ENCODE assay signal across 13 cellular contexts in the genomic region with DNA sequence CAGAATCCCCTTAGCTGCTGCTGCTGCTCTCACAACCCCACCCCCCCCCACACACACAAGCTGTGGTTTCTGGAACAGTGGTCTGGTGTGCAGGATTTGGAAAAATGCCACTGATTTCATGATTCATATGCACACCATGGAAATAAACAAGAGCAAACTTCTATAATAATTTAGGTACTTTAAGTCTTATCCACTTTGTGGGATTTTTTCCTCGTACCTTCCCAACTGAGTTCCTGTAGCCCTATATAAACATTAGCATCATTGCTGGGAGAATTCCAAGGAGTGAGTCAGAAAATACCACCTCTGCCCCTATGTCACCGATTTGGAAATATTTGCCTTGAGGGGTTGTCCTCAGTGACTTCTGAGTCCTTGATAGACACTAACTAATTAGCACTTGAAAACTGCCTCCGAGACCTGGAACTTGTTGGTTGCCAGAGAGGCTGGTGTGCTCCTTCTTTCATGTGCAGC.
DNase-seq lines count a peak whose midpoint lies in the region; ATAC-seq, FAIRE-seq and TF ChIP-seq lines count a peak whose summit lies in the region.
"Had no signal": no experiment of that assay in that cellular context is flagged by ENCODE, and none has a peak within 500 bp of the region (broad histone marks: within the 10 kb centered on the region; RNA-seq: fewer than 3 reads in every experiment).

No MANE protein-coding gene starts in this region.

- peak overlapping the region; percentile 51 for H3K4me3 Mint-ChIP-seq in astrocyte (ENCODE audit: unreplicated experiment)
- H3K4me3 Mint-ChIP-seq: activated CD4-positive, alpha-beta T cell treated with anti-CD3 and anti-CD28 coated beads, Interleukin-2, amount 10 ng/mL, durations not matched to agents 24 days and 14 days; IgD-negative memory B cell had no signal

- H3K9me3 Mint-ChIP-seq in astrocyte (ENCODE audit: unreplicated experiment), result no peaks in the 10 kb centered on the region
- H3K9me3 Mint-ChIP-seq: activated CD4-positive, alpha-beta T cell treated with anti-CD3 and anti-CD28 coated beads, Interleukin-2, amount 10 ng/mL, durations not matched to agents 24 days and 14 days; IgD-negative memory B cell had no signal

- no peaks in the 10 kb centered on the region for H3K27me3 Mint-ChIP-seq in astrocyte (ENCODE audit: low read depth, unreplicated experiment)

- H3K27me3 ChIP-seq in ACC112 (ENCODE audit: insufficient read depth, low read length) (no peaks in the 10 kb centered on the region), astrocyte (ENCODE audit: insufficient read depth, low read length) (no peaks in the 10 kb centered on the region)

- H3K4me1 ChIP-seq in ACC112 (ENCODE audit: control insufficient read depth, insufficient read depth, low read length, unreplicated experiment) (peaks cover 22% of the 10 kb centered on the region), astrocyte (ENCODE audit: insufficient read depth, low read length) (peaks cover 15% of the 10 kb centered on the region)

- TF ChIP-seq CTCF in astrocyte (IDR thresholded peaks at IDR 0.05; ENCODE audit: insufficient read depth, low read depth, low read length), result no peak

- H2AFZ ChIP-seq in ACC112 (ENCODE audit: low read length, unreplicated experiment) (no peak overlapping the region), astrocyte (ENCODE audit: low read depth, low read length) (no peak overlapping the region)

- no peaks in the 10 kb centered on the region for H3K36me3 Mint-ChIP-seq in astrocyte (ENCODE audit: low read depth, unreplicated experiment)
- H3K36me3 Mint-ChIP-seq: IgD-negative memory B cell had no signal

- no peak for FAIRE-seq in astrocyte (lab: Jason Lieb, UNC)
- FAIRE-seq in islet of Langerhans (lab: Jason Lieb, UNC), result peak; percentile 41
- FAIRE-seq: GM18507 had no signal

- H3K4me2 ChIP-seq in astrocyte (ENCODE audit: low read length), result peak overlapping the region; percentile 76

- H3K79me2 ChIP-seq in ACC112 (ENCODE audit: control insufficient read depth, insufficient read depth, low read length, unreplicated experiment) (no peaks in the 10 kb centered on the region), astrocyte (ENCODE audit: insufficient read depth, low read length) (no peaks in the 10 kb centered on the region)

- no peaks in the 10 kb centered on the region for H3K36me3 ChIP-seq in ACC112 (ENCODE audit: insufficient read depth, low read length)
- no peaks in the 10 kb centered on the region for H3K36me3 ChIP-seq in astrocyte (ENCODE audit: insufficient read depth, low read length)

- ATAC-seq in GM18517 (IDR thresholded peaks at IDR 0.05; ENCODE audit: unreplicated experiment), result no peak

- no peaks in the 10 kb centered on the region for H3K9me3 ChIP-seq in astrocyte (ENCODE audit: insufficient read depth, low read depth, low read length)

- H3K4me3 ChIP-seq in ACC112 (ENCODE audit: low read depth, low read length), result peak overlapping the region; percentile 5
- H3K4me3 ChIP-seq in astrocyte (ENCODE audit: insufficient read depth, low read depth, low read length), result no peak overlapping the region

- H3K27ac ChIP-seq in ACC112 (ENCODE audit: low read depth, low read length) (peak overlapping the region; percentile 33), astrocyte (ENCODE audit: low read depth, low read length) (peak overlapping the region; percentile 19)

- peak overlapping the region; percentile 91 for H3K27ac Mint-ChIP-seq in astrocyte (ENCODE audit: unreplicated experiment)
- H3K27ac Mint-ChIP-seq: activated CD4-positive, alpha-beta T cell treated with anti-CD3 and anti-CD28 coated beads, Interleukin-2, amount 10 ng/mL, durations not matched to agents 24 days and 14 days; IgD-negative memory B cell had no signal

- H3K9ac ChIP-seq in astrocyte (ENCODE audit: low read length), result no peak overlapping the region

- peak; percentile 10 for DNase-seq in HPDE6-E6E7 (ENCODE audit: extremely low spot score)
- peak; percentile 90 for DNase-seq in astrocyte (ENCODE audit: low read depth)
- DNase-seq in SK-N-DZ (ENCODE audit: low spot score), result no peak
- no peak for DNase-seq in dermis blood vessel endothelial cell
- DNase-seq in NCI-H146 treated with DMSO at 0.1 percent for 48 hours (lab: John Stamatoyannopoulos, UW; ENCODE audit: unreplicated experiment), result no peak
- DNase-seq: activated CD4-positive, alpha-beta T cell treated with anti-CD3 and anti-CD28 coated beads, Interleukin-2, amount 10 ng/mL, durations not matched to agents 24 days and 14 days; amniotic stem cell; OCI-M1 had no signal

- peaks cover 14% of the 10 kb centered on the region for H3K4me1 Mint-ChIP-seq in astrocyte (ENCODE audit: low read depth, unreplicated experiment)
- H3K4me1 Mint-ChIP-seq: activated CD4-positive, alpha-beta T cell treated with anti-CD3 and anti-CD28 coated beads, Interleukin-2, amount 10 ng/mL, durations not matched to agents 24 days and 14 days had no signal

- H4K20me1 ChIP-seq in astrocyte (ENCODE audit: insufficient read depth, low read length), result no peaks in the 10 kb centered on the region

Comparison
In these comparisons a context has a peak if more than half of its experiments do, and no peak if none do; other contexts are left out.
1. DNase-seq: peak in HPDE6-E6E7 (single experiment) and astrocyte (single experiment); none in SK-N-DZ (single experiment), dermis blood vessel endothelial cell (single experiment) and NCI-H146 treated with DMSO at 0.1 percent for 48 hours (single experiment).